In genomic region chr12:54368709-54369596, GRCh38 we compare ENCODE assay signal across 8 cellular contexts. TPM values are rescaled to one million over a fixed set of nuclear protein-coding genes. Genes with fewer than 3 reads are reported as not detected.
A peak's percentile ranks its signal among the peaks of the same experiment; 100 is the strongest.
DNase-seq lines count a peak whose midpoint lies in the region; ATAC-seq and TF ChIP-seq lines count a peak whose summit lies in the region.

No MANE protein-coding gene starts in this region.

- WGBS in right lobe of liver (ENCODE audit: insufficient coverage, low coverage, low lambda C conversion rate, missing lambda C conversion rate) = 15% methylated on average over 25 of the region's 40 CpGs

- peaks cover 8% of the 10 kb centered on the region for H3K27me3 Mint-ChIP-seq in activated CD4-positive, alpha-beta T cell treated with anti-CD3 and anti-CD28 coated beads, Interleukin-2, amount 10 ng/mL, durations not matched to agents 24 days and 14 days

- TF ChIP-seq CTCF in AG04450 (IDR thresholded peaks at IDR 0.05; ENCODE audit: low read depth, low read length) (peak; percentile 94), right lobe of liver (IDR thresholded peaks at IDR 0.05) (peak; percentile 67 to 75 (median 74))

- H3K27ac ChIP-seq in AG04450 (ENCODE audit: low read depth, low read length) (peak overlapping the region; percentile 24), right lobe of liver (no peak overlapping the region)

- H3K27ac Mint-ChIP-seq in activated CD4-positive, alpha-beta T cell treated with anti-CD3 and anti-CD28 coated beads, Interleukin-2, amount 10 ng/mL, durations not matched to agents 24 days and 14 days = peak overlapping the region; percentile 38

- H3K27me3 ChIP-seq in AG04450 (ENCODE audit: control insufficient read depth, insufficient read depth, low read length) = no peaks in the 10 kb centered on the region
- H3K27me3 ChIP-seq in right lobe of liver = no peaks in the 10 kb centered on the region

- TF ChIP-seq POLR2A in right lobe of liver (IDR thresholded peaks at IDR 0.05) = no peak

- ATAC-seq in GM18868 (IDR thresholded peaks at IDR 0.05; ENCODE audit: unreplicated experiment) (peak; percentile 72), HG03378 (IDR thresholded peaks at IDR 0.05; ENCODE audit: unreplicated experiment) (peak; percentile 71), right lobe of liver (peak; percentile 77 to 85 (median 82))

- H3K4me1 Mint-ChIP-seq in activated CD4-positive, alpha-beta T cell treated with anti-CD3 and anti-CD28 coated beads, Interleukin-2, amount 10 ng/mL, durations not matched to agents 24 days and 14 days = peaks cover 41% of the 10 kb centered on the region

- H3K36me3 Mint-ChIP-seq in activated CD4-positive, alpha-beta T cell treated with anti-CD3 and anti-CD28 coated beads, Interleukin-2, amount 10 ng/mL, durations not matched to agents 24 days and 14 days (ENCODE audit: low read depth) = no peaks in the 10 kb centered on the region

- H3K36me3 ChIP-seq in right lobe of liver = no peaks in the 10 kb centered on the region

- H3K4me3 Mint-ChIP-seq in activated CD4-positive, alpha-beta T cell treated with anti-CD3 and anti-CD28 coated beads, Interleukin-2, amount 10 ng/mL, durations not matched to agents 24 days and 14 days = peak overlapping the region; percentile 65

- POLR2A ChIA-PET in AG04450 (lab: Yijun Ruan, JAX) = interaction anchor here (0.6 to 1.2 kb wide), 6 partner anchors 10 to 156 kb away, joined by 3 to 6 read pairs (median 4); partner anchors contain the start of gene HNRNPA1

- DNase-seq in AG04450 (ENCODE audit: low read depth, low spot score) (peak; percentile 85), NCI-H510A treated with DMSO at 0.1 percent for 48 hours (lab: John Stamatoyannopoulos, UW) (peak; percentile 68), dedifferentiated amniotic fluid mesenchymal stem cell (ENCODE audit: extremely low spot score) (peak; percentile 93), right lobe of liver (peak; percentile 86 to 89 (median 88))
- peak; percentile 96 for DNase-seq in activated CD4-positive, alpha-beta T cell treated with anti-CD3 and anti-CD28 coated beads, Interleukin-2, amount 10 ng/mL, durations not matched to agents 24 days and 14 days
- peak; percentile 93 for DNase-seq in stimulated activated CD4-positive, alpha-beta T cell treated with anti-CD3 and anti-CD28 coated beads, Interleukin-4, amount 100 ng/mL, for 24 hours

- peaks cover 0 to 12% (median 0%) of the 10 kb centered on the region in 4 donors for H3K4me1 ChIP-seq in right lobe of liver

- CTCF ChIA-PET in AG04450 (lab: Charles Lee) = interaction anchor here (0.5 to 3.0 kb wide), 45 partner anchors 8 to 414 kb away, joined by 3 to 37 read pairs (median 5); partner anchors contain the start of genes COPZ1, HNRNPA1 and NFE2

- no peaks in the 10 kb centered on the region for H3K9me3 ChIP-seq in AG04450 (ENCODE audit: control insufficient read depth, insufficient read depth, low read length)
- no peaks in the 10 kb centered on the region for H3K9me3 ChIP-seq in right lobe of liver

- H3K9me3 Mint-ChIP-seq in activated CD4-positive, alpha-beta T cell treated with anti-CD3 and anti-CD28 coated beads, Interleukin-2, amount 10 ng/mL, durations not matched to agents 24 days and 14 days = no peaks in the 10 kb centered on the region

- intact Hi-C loops in activated CD4-positive, alpha-beta T cell treated with anti-CD3 and anti-CD28 coated beads, Interleukin-2, amount 10 ng/mL, durations not matched to agents 24 days and 14 days (cut with micrococcal nuclease) = loop anchor here (1.0 to 10.0 kb wide), 6 partner anchors 33 to 364 kb away; partner anchors contain the start of genes COPZ1, HOXC8 and HOXC9
- intact Hi-C loops in right lobe of liver (cut with DNase I) = loop anchor here (10.0 kb wide), 3 partner anchors 74 to 144 kb away; no protein-coding TSS in a partner anchor

- peak overlapping the region; percentile 27; the same call in 1 of the 2 replicates for H3K4me3 ChIP-seq in AG04450 (ENCODE audit: low read depth, low read length)
- H3K4me3 ChIP-seq in right lobe of liver = peak overlapping the region in 2 of 3 donors; percentile 7 to 15

RNA-seq across cellular contexts. Expression of gene GPR84, which starts 4.7 kb away (rescaled TPM):
- not detected in 2 replicates for polyA plus RNA-seq in AG04450 (2011; rRNA removed)
- polyA minus RNA-seq in AG04450 (2011; rRNA and poly(A)+ RNA removed) = not detected in 2 replicates
- 1.5 TPM in 2 replicates for total RNA-seq in activated CD4-positive, alpha-beta T cell treated with anti-CD3 and anti-CD28 coated beads, Interleukin-2, amount 10 ng/mL, durations not matched to agents 24 days and 14 days
- under 1 TPM in 1 of 6 experiments, not detected in 5; 0.35 TPM for total RNA-seq in right lobe of liver

RNA-seq across cellular contexts. Expression of gene ZNF385A, which starts 15.6 kb away (rescaled TPM):
- 1.5 and 2.8 TPM in 2 replicates for polyA plus RNA-seq in AG04450 (2011; rRNA removed)
- polyA minus RNA-seq in AG04450 (2011; rRNA and poly(A)+ RNA removed) = 2.9 and 3.1 TPM in 2 replicates
- 0.84 and 1.2 TPM in 2 replicates for total RNA-seq in activated CD4-positive, alpha-beta T cell treated with anti-CD3 and anti-CD28 coated beads, Interleukin-2, amount 10 ng/mL, durations not matched to agents 24 days and 14 days
- total RNA-seq in right lobe of liver = 1 to 10 TPM; 2.4 to 9.3 (median 3.7) TPM

RNA-seq across cellular contexts. Expression of gene COPZ1, which starts 44.0 kb away (rescaled TPM):
- polyA plus RNA-seq in AG04450 (2011; rRNA removed) = 355 and 404 TPM in 2 replicates
- 137 and 153 TPM in 2 replicates for polyA minus RNA-seq in AG04450 (2011; rRNA and poly(A)+ RNA removed)
- 116 and 121 TPM in 2 replicates for total RNA-seq in activated CD4-positive, alpha-beta T cell treated with anti-CD3 and anti-CD28 coated beads, Interleukin-2, amount 10 ng/mL, durations not matched to agents 24 days and 14 days
- total RNA-seq in right lobe of liver = 10 to 100 TPM; 67.3 to 89.2 (median 74.9) TPM

RNA-seq across cellular contexts. Expression of gene ITGA5, which starts 50.1 kb away (rescaled TPM):
- 160 and 185 TPM in 2 replicates for polyA plus RNA-seq in AG04450 (2011; rRNA removed)
- 241 and 280 TPM in 2 replicates for polyA minus RNA-seq in AG04450 (2011; rRNA and poly(A)+ RNA removed)
- 43.9 and 48.0 TPM in 2 replicates for total RNA-seq in activated CD4-positive, alpha-beta T cell treated with anti-CD3 and anti-CD28 coated beads, Interleukin-2, amount 10 ng/mL, durations not matched to agents 24 days and 14 days
- 10 to 100 TPM; 31.2 to 75.6 (median 35.5) TPM for total RNA-seq in right lobe of liver
